Comparison of ENCODE assay signal across 7 cellular contexts in genomic region chr7:158394936-158395335, GRCh38.
DNase-seq lines count a peak whose midpoint lies in the region; ATAC-seq and TF ChIP-seq lines count a peak whose summit lies in the region.

No MANE protein-coding gene starts in this region.

- no peaks in the 10 kb centered on the region for H3K79me2 ChIP-seq in OCI-LY3 (ENCODE audit: low read length)

- no peak overlapping the region for H3K4me3 ChIP-seq in GM12875 (ENCODE audit: low read depth, low read length)
- no peak overlapping the region for H3K4me3 ChIP-seq in OCI-LY3 (ENCODE audit: low read length)
- H3K4me3 ChIP-seq in breast epithelium, result no peak overlapping the region
- no peak overlapping the region for H3K4me3 ChIP-seq in neutrophil (ENCODE audit: low read depth in 1 of 2, low read length in 1 of 2)

- H3K27me3 ChIP-seq in OCI-LY3 (ENCODE audit: low read depth, low read length), result no peaks in the 10 kb centered on the region
- H3K27me3 ChIP-seq in breast epithelium, result peaks cover 0 to 13% of the 10 kb centered on the region in 2 donors
- H3K27me3 ChIP-seq in neutrophil, result no peaks in the 10 kb centered on the region

- H3K4me1 ChIP-seq in OCI-LY3 (ENCODE audit: low read length) (no peaks in the 10 kb centered on the region), breast epithelium (no peaks in the 10 kb centered on the region), neutrophil (ENCODE audit: control insufficient read depth in 1 of 2, insufficient read depth in 1 of 2, low read depth in 1 of 2, low read length in 1 of 2) (no peaks in the 10 kb centered on the region)

- H3K9me3 ChIP-seq in OCI-LY3 (ENCODE audit: insufficient read depth, low read length) (no peaks in the 10 kb centered on the region; the same call in 1 of the 2 replicates), breast epithelium (peaks cover 0 to 11% of the 10 kb centered on the region in 2 donors), neutrophil (no peaks in the 10 kb centered on the region)

- no peaks in the 10 kb centered on the region for H4K20me1 ChIP-seq in OCI-LY3 (ENCODE audit: insufficient read depth, low read length)

- TF ChIP-seq CTCF in GM12875 (IDR thresholded peaks at IDR 0.05; ENCODE audit: borderline replicate concordance, insufficient read depth, low read depth, low read length) (peak; percentile 51; the same call in 1 of the 2 replicates), OCI-LY3 (IDR thresholded peaks at IDR 0.05; ENCODE audit: low read depth, low read length) (peak; percentile 32; the same call in 1 of the 2 replicates), breast epithelium (IDR thresholded peaks at IDR 0.05) (peak in 2 of 3 donors; percentile 34 to 37), neutrophil (IDR thresholded peaks at IDR 0.05) (peak; percentile 76)

- H2AFZ ChIP-seq in OCI-LY3 (ENCODE audit: low read depth, low read length), result no peak overlapping the region

- TF ChIP-seq POLR2A in breast epithelium (IDR thresholded peaks at IDR 0.05), result no peak

- intact Hi-C loops in breast epithelium (cut with DNase I; ENCODE audit: low total_unique reads), result no loop called here

- no peak for ATAC-seq in GM21737 (IDR thresholded peaks at IDR 0.05; ENCODE audit: unreplicated experiment)

- no peak overlapping the region for H3K4me2 ChIP-seq in OCI-LY3 (ENCODE audit: low read length)

- DNase-seq in breast epithelium (ENCODE audit: low spot score in 2 of 2) (no peak), SIG-M5 treated with dmso at 0.1 percent for 504 hours (lab: John Stamatoyannopoulos, UW; ENCODE audit: unreplicated experiment) (no peak), NCI-H446 (lab: John Stamatoyannopoulos, UW) (no peak)

- no peak overlapping the region for H3K9ac ChIP-seq in OCI-LY3 (ENCODE audit: low read length)

- no peak overlapping the region for H3K27ac ChIP-seq in OCI-LY3 (ENCODE audit: low read length)
- no peak overlapping the region for H3K27ac ChIP-seq in breast epithelium
- no peak overlapping the region for H3K27ac ChIP-seq in neutrophil

- no peaks in the 10 kb centered on the region for H3K36me3 ChIP-seq in OCI-LY3 (replicated peaks; ENCODE audit: low read depth, low read length)
- no peaks in the 10 kb centered on the region for H3K36me3 ChIP-seq in breast epithelium
- H3K36me3 ChIP-seq in neutrophil, result no peaks in the 10 kb centered on the region
